Comparison of ENCODE assay signal across 11 cellular contexts in the genomic region with DNA sequence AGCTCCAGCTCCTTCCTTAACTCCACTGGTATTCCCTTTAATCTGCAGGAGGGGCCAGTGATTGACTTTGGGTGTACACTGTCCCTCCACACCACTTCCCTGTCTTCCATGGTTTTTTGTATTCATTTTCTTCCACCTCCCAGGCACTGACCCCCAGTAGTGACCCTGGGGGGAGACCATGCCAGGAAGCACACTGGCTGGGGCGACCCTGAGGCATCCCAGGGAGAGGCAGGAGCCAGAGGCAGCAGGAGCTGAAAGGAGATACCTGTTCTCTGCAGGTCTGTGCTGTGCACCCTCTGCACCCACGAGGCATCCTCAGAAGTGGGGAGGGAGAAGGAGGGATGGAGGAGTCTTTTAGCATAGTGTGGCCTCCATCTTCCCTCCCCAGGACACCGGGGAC. TPM values are rescaled to one million over a fixed set of nuclear protein-coding genes. Genes with fewer than 3 reads are reported as not detected.
"Had no signal": no experiment of that assay in that cellular context is flagged by ENCODE, and none has a peak within 500 bp of the region (broad histone marks: within the 10 kb centered on the region; RNA-seq: fewer than 3 reads in every experiment).

No MANE protein-coding gene starts in this region.

- H3K9me3 Mint-ChIP-seq: GM23338, H9, HFFc6 had no signal

- H3K4me3 Mint-ChIP-seq: GM23338, H9, HFFc6 had no signal

- H3K27ac Mint-ChIP-seq: GM23338, HFFc6 had no signal

- DNase-seq: H9, HCEC 1CT, HFFc6, IMR-90, KG1 had no signal

- H3K4me3 ChIP-seq: GM23338, K562 had no signal

- FAIRE-seq: H1, H54, HTR-8/SVneo, K562 had no signal

- ATAC-seq: GM23338, K562 had no signal

RNA-seq across cellular contexts. Expression of a gene that starts 27.6 kb away (rescaled TPM):
- total RNA-seq: HFFc6, HT-29, IMR-90, K562 had no signal
- polyA plus RNA-seq: IMR-90, K562 had no signal
